Comparison of ENCODE assay signal across 15 cellular contexts in the genomic region with DNA sequence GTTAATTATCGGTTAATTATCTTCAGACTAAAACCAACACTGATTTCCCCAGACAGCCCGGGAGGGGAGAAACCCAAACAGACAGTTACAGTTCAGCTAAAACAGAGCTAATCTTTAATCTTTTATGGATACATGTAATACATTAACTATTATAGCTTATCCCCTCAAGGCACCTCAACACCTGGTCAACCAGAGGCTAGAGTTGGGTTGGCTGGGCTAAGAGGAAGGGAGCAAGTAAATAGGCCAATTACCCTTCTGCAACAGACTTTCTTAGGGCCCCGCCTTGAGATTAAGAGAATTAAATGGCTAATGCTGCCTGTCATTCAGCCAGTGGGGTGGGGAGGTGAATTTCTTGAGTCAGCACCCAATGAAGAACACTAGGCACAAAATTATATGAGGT. TPM values are rescaled to one million over a fixed set of nuclear protein-coding genes. Genes with fewer than 3 reads are reported as not detected.
DNase-seq lines count a peak whose midpoint lies in the region; ATAC-seq, FAIRE-seq and TF ChIP-seq lines count a peak whose summit lies in the region.
"Had no signal": no experiment of that assay in that cellular context is flagged by ENCODE, and none has a peak within 500 bp of the region (broad histone marks: within the 10 kb centered on the region; RNA-seq: fewer than 3 reads in every experiment).

No MANE protein-coding gene starts in this region.

- intact Hi-C loops in Caco-2 (cut with micrococcal nuclease; ENCODE audit: unreplicated experiment), result loop anchor here (2.0 to 5.0 kb wide), 2 partner anchors 25 to 35 kb away; no protein-coding TSS in a partner anchor

- no peaks in the 10 kb centered on the region for H3K36me3 ChIP-seq in Caco-2 (ENCODE audit: control insufficient read depth, insufficient read depth, low read length)

- DNase-seq in Caco-2 (peak; percentile 68 to 87), NCI-H1417 (lab: John Stamatoyannopoulos, UW) (peak in 2 of 3 experiments; percentile 61 to 84), NCI-H128 (lab: John Stamatoyannopoulos, UW; ENCODE audit: unreplicated experiment) (no peak), NCI-H526 treated with DMSO at 0.1 percent for 48 hours (lab: John Stamatoyannopoulos, UW) (no peak), NOMO-1 (lab: John Stamatoyannopoulos, UW; ENCODE audit: unreplicated experiment in 2 of 2) (no peak)
- DNase-seq: activated CD8-positive, alpha-beta T cell treated with anti-CD3 and anti-CD28 coated beads, Interleukin-2, amount 10 ng/mL, durations not matched to agents 7 days and 5 days; activated naive CD4-positive, alpha-beta T cell treated with Interleukin-2 at 50 U/mL for 16 hours; stimulated activated CD4-positive, alpha-beta T cell treated with anti-CD3 and anti-CD28 coated beads, Interleukin-4, amount 100 ng/mL, for 24 hours had no signal

- H3K4me1 Mint-ChIP-seq in Caco-2 (ENCODE audit: low read depth, unreplicated experiment), result peaks cover 14% of the 10 kb centered on the region

- peak; percentile 56 for ATAC-seq in GM21529 (IDR thresholded peaks at IDR 0.05; ENCODE audit: unreplicated experiment)
- no peak for ATAC-seq in HG03469 (IDR thresholded peaks at IDR 0.05; ENCODE audit: unreplicated experiment)
- ATAC-seq: activated CD8-positive, alpha-beta T cell treated with anti-CD3 and anti-CD28 coated beads, Interleukin-2, amount 10 ng/mL, durations not matched to agents 7 days and 5 days had no signal

- H3K9me3 ChIP-seq in Caco-2, result no peaks in the 10 kb centered on the region

- no peaks in the 10 kb centered on the region for H3K27me3 Mint-ChIP-seq in Caco-2 (ENCODE audit: insufficient read depth, unreplicated experiment)
- H3K27me3 Mint-ChIP-seq: IgD-negative memory B cell had no signal

- no peaks in the 10 kb centered on the region for H3K9me3 Mint-ChIP-seq in Caco-2 (ENCODE audit: unreplicated experiment)
- H3K9me3 Mint-ChIP-seq: IgD-negative memory B cell; T-helper 1 cell treated with Interleukin-12 subunit alpha and Interleukin-12 subunit beta and Interleukin-4 antibody, amounts not matched to agents 30 μg/mL and 1 μg/mL, for 36 hours had no signal

- no peak overlapping the region for H3K4me3 ChIP-seq in Caco-2 (ENCODE audit: low read depth, low read length)

- peaks cover 15% of the 10 kb centered on the region for H3K4me1 ChIP-seq in Caco-2

- POLR2A ChIA-PET in Caco-2 (lab: Charles Lee), result interaction anchor here (0.6 to 1.1 kb wide), 3 partner anchors 15 to 415 kb away, joined by 3 to 12 read pairs (median 3); partner anchors contain the start of gene YTHDF2

- CTCF ChIA-PET in Caco-2 (lab: Charles Lee), result interaction anchor here (0.8 kb wide), 1 partner anchor 74 kb away, joined by 4 read pairs; no protein-coding TSS in a partner anchor

- TF ChIP-seq CTCF in Caco-2 (IDR thresholded peaks at IDR 0.05; ENCODE audit: insufficient read depth in 1 of 2, low read depth in 1 of 2, low read length in 1 of 2, severe bottlenecking in 1 of 2, unreplicated experiment in 1 of 2), result no peak

- BruUV-seq in Caco-2 (replicated peaks; lab: Mats Ljungman, UMichigan), result no TSS peak

- peak; percentile 69 for FAIRE-seq in islet of Langerhans (lab: Jason Lieb, UNC)
- FAIRE-seq: G401.6 had no signal

- no peak overlapping the region for H3K4me3 Mint-ChIP-seq in Caco-2 (ENCODE audit: unreplicated experiment)
- H3K4me3 Mint-ChIP-seq: activated CD8-positive, alpha-beta T cell treated with anti-CD3 and anti-CD28 coated beads, Interleukin-2, amount 10 ng/mL, durations not matched to agents 7 days and 5 days; B cell; IgD-negative memory B cell; T-helper 1 cell treated with Interleukin-12 subunit alpha and Interleukin-12 subunit beta and Interleukin-4 antibody, amounts not matched to agents 30 μg/mL and 1 μg/mL, for 36 hours had no signal

- no peaks in the 10 kb centered on the region for H3K36me3 Mint-ChIP-seq in Caco-2 (ENCODE audit: insufficient read depth, unreplicated experiment)

- H3K27ac Mint-ChIP-seq in Caco-2 (ENCODE audit: unreplicated experiment), result no peak overlapping the region
- H3K27ac Mint-ChIP-seq: activated CD8-positive, alpha-beta T cell treated with anti-CD3 and anti-CD28 coated beads, Interleukin-2, amount 10 ng/mL, durations not matched to agents 7 days and 5 days; B cell; IgD-negative memory B cell; T-helper 1 cell treated with Interleukin-12 subunit alpha and Interleukin-12 subunit beta and Interleukin-4 antibody, amounts not matched to agents 30 μg/mL and 1 μg/mL, for 36 hours had no signal

- H3K27me3 ChIP-seq in Caco-2 (replicated peaks; ENCODE audit: control insufficient read depth, insufficient read depth, low read length), result no peaks in the 10 kb centered on the region

RNA-seq across cellular contexts. Expression of gene MED18, which starts 6.6 kb away (rescaled TPM):
- total RNA-seq in Caco-2 (2022), result 7.3 and 9.0 TPM in 2 replicates

RNA-seq across cellular contexts. Expression of gene PHACTR4, which starts 47.3 kb away (rescaled TPM):
- total RNA-seq in Caco-2 (2022), result 31.1 and 35.5 TPM in 2 replicates

Comparison
In these comparisons a context has a peak if more than half of its experiments do, and no peak if none do; other contexts are left out.
1. DNase-seq: peak in Caco-2 (2 of 2) and NCI-H1417 (2 of 3); none in NCI-H128 (single experiment), NCI-H526 treated with DMSO at 0.1 percent for 48 hours (single experiment) and NOMO-1 (0 of 2).